In genomic region chr7:126227055-126227454, GRCh38 we compare ENCODE assay signal across 24 cellular contexts.
"Had no signal": no experiment of that assay in that cellular context is flagged by ENCODE, and none has a peak within 500 bp of the region (broad histone marks: within the 10 kb centered on the region; RNA-seq: fewer than 3 reads in every experiment).

No MANE protein-coding gene starts in this region.

- H3K9me3 ChIP-seq: colonic mucosa, esophagus muscularis mucosa, esophagus squamous epithelium, gastrocnemius medialis, gastroesophageal sphincter, heart left ventricle had no signal

- H3K27me3 ChIP-seq: colonic mucosa, dorsolateral prefrontal cortex, esophagus muscularis mucosa, esophagus squamous epithelium, foreskin keratinocyte, gastrocnemius medialis, gastroesophageal sphincter, heart left ventricle, heart right ventricle had no signal

- DNase-seq: colonic mucosa; cortex of kidney; dermis blood vessel endothelial cell; dorsolateral prefrontal cortex; effector CD4-positive, alpha-beta T cell; effector CD8-positive, alpha-beta T cell; effector memory CD4-positive, alpha-beta T cell; effector memory CD8-positive, alpha-beta T cell; endodermal cell; erythroblast; esophagus squamous epithelium; foreskin fibroblast; foreskin keratinocyte; foreskin melanocyte; gastrocnemius medialis; glutamatergic neuron; head of caudate nucleus; heart left ventricle; heart right ventricle had no signal

- H3K36me3 ChIP-seq: colonic mucosa, esophagus muscularis mucosa, esophagus squamous epithelium, gastrocnemius medialis, gastroesophageal sphincter, heart left ventricle, heart right ventricle had no signal

- ATAC-seq: effector memory CD8-positive, alpha-beta T cell; esophagus mucosa; foreskin keratinocyte; gastrocnemius medialis; gastroesophageal sphincter; heart left ventricle; heart right ventricle had no signal

- H3K4me1 ChIP-seq: colonic mucosa, esophagus muscularis mucosa, esophagus squamous epithelium, foreskin keratinocyte, gastrocnemius medialis, gastroesophageal sphincter, heart left ventricle, heart right ventricle had no signal

- H3K27ac ChIP-seq: colonic mucosa, coronary artery, dorsolateral prefrontal cortex, epithelial cell of prostate, esophagus muscularis mucosa, esophagus squamous epithelium, foreskin keratinocyte, gastrocnemius medialis, gastroesophageal sphincter, heart left ventricle, heart right ventricle had no signal

- H3K4me3 ChIP-seq: colonic mucosa, coronary artery, dorsolateral prefrontal cortex, esophagus muscularis mucosa, esophagus squamous epithelium, gastrocnemius medialis, gastroesophageal sphincter, heart left ventricle, heart right ventricle had no signal
